9 cellular contexts compared by ENCODE assay signal in the genomic region with DNA sequence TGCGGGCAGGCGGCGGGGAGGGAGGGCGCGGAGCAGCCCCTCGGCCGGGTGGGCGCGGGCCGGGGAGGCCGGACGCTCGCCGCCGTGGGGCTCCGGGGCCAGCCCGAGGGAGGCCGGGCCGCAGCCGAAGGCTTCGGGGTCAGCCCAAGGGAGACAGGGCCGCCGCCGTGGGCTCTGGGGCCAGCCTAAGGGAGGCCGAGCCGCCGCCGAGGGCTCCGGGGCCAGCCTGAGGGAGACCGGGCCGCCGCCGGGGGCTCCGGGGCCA. TPM values are rescaled to one million over a fixed set of nuclear protein-coding genes. Genes with fewer than 3 reads are reported as not detected.
DNase-seq lines count a peak whose midpoint lies in the region; ATAC-seq, FAIRE-seq and TF ChIP-seq lines count a peak whose summit lies in the region.
"Had no signal": no experiment of that assay in that cellular context is flagged by ENCODE, and none has a peak within 500 bp of the region (broad histone marks: within the 10 kb centered on the region; RNA-seq: fewer than 3 reads in every experiment).

No MANE protein-coding gene starts in this region.

- peaks cover 6% of the 10 kb centered on the region for H3K9me1 ChIP-seq in K562 (ENCODE audit: control insufficient read depth, insufficient read depth, low read length)

- H2AFZ ChIP-seq in K562 (ENCODE audit: low read depth, low read length), result peak overlapping the region; percentile 25; the same call in 1 of the 2 replicates

- H3K4me1 ChIP-seq in K562 (replicated peaks in 1 of 2; ENCODE audit: control insufficient read depth in 2 of 2, insufficient read depth in 2 of 2, low read length in 2 of 2), result peaks cover 37 to 49% of the 10 kb centered on the region in 2 experiments
- H3K4me1 ChIP-seq in liver (ENCODE audit: control insufficient read depth in 4 of 4, insufficient read depth in 4 of 4, low read length in 3 of 4), result peaks cover 4 to 40% (median 29%) of the 10 kb centered on the region in 4 donors
- H3K4me1 ChIP-seq in upper lobe of left lung, result peaks cover 8 to 29% (median 19%) of the 10 kb centered on the region in 4 donors

- CTCF ChIA-PET in activated CD8-positive, alpha-beta memory T cell treated with anti-CD3 and anti-CD28 coated beads, Interleukin-2, amount 10 ng/mL, durations not matched to agents 7 days and 5 days (lab: Charles Lee), result interaction anchor here (1.0 to 5.9 kb wide), 3 partner anchors 23 to 130 kb away, joined by 3 to 31 read pairs (median 3); no protein-coding TSS in a partner anchor
- CTCF ChIA-PET in K562 (lab: Yijun Ruan, JAX; ENCODE audit: low intra/inter-chr PET ratio), result interaction anchor here (0.9 kb wide), 1 partner anchor 63 kb away, joined by 3 read pairs; no protein-coding TSS in a partner anchor

- H3K27me3 ChIP-seq in K562 (ENCODE audit: control insufficient read depth in 2 of 2, insufficient read depth in 2 of 2, low read length in 2 of 2) (no peaks in the 10 kb centered on the region), liver (ENCODE audit: control insufficient read depth in 4 of 4, insufficient read depth in 4 of 4, low read length in 3 of 4) (no peaks in the 10 kb centered on the region), upper lobe of left lung (no peaks in the 10 kb centered on the region)

- in situ Hi-C loops in K562 (cut with MboI), result no loop called here

- TF ChIP-seq RAD21 in K562 (CRISPR knock-in tag; conservative IDR thresholded peaks at IDR 0.05 in 1 of 2, IDR thresholded peaks at IDR 0.05 in 1 of 2), result no peak
- no peak for TF ChIP-seq RAD21 in liver (IDR thresholded peaks at IDR 0.05)

- intact Hi-C loops in K562 (cut with micrococcal nuclease), result loop anchor here (1.0 to 5.0 kb wide), 4 partner anchors 52 to 286 kb away; a partner anchor contains a TSS

- peak overlapping the region; percentile 71 for H3K4me3 Mint-ChIP-seq in activated CD8-positive, alpha-beta memory T cell treated with anti-CD3 and anti-CD28 coated beads, Interleukin-2, amount 10 ng/mL, durations not matched to agents 7 days and 5 days

- H3K4me1 Mint-ChIP-seq in activated CD8-positive, alpha-beta memory T cell treated with anti-CD3 and anti-CD28 coated beads, Interleukin-2, amount 10 ng/mL, durations not matched to agents 7 days and 5 days, result peaks cover 52% of the 10 kb centered on the region

- TF ChIP-seq CTCF in K562 (IDR thresholded peaks at IDR 0.05 in 2 of 3, conservative IDR thresholded peaks at IDR 0.05 in 1 of 3; ENCODE audit: insufficient read depth in 2 of 3, low read depth in 1 of 3, low read length in 3 of 3) (no peak), liver (IDR thresholded peaks at IDR 0.05; ENCODE audit: low read depth, low read length, missing input control) (no peak), upper lobe of left lung (IDR thresholded peaks at IDR 0.05) (no peak)

- no CpG with 5 or more reads among the region's 34 CpGs for WGBS in K562 (ENCODE audit: insufficient coverage, low coverage, missing lambda C conversion rate)
- under 1% methylated on average over 34 of the region's 34 CpGs for WGBS in liver
- no CpG with 5 or more reads among the region's 34 CpGs for WGBS in upper lobe of left lung, 2 donors

- H3K4me3 ChIP-seq in K562, result peak overlapping the region; percentile 95
- peak overlapping the region; percentile 76 to 94 (median 84) for H3K4me3 ChIP-seq in liver (ENCODE audit: low read depth in 1 of 3, low read length in 3 of 3)
- peak overlapping the region; percentile 96 to 99 (median 98) for H3K4me3 ChIP-seq in upper lobe of left lung

- H3K9ac ChIP-seq in K562 (ENCODE audit: insufficient read depth in 1 of 2, low read depth in 2 of 2, low read length in 2 of 2) (peak overlapping the region; percentile 96 to 97; a peak in 3 of 4 replicates), liver (ENCODE audit: low read depth in 1 of 2, low read length in 2 of 2) (peak overlapping the region in 1 of 2 donors; percentile 48)

- H3K36me3 Mint-ChIP-seq in activated CD8-positive, alpha-beta memory T cell treated with anti-CD3 and anti-CD28 coated beads, Interleukin-2, amount 10 ng/mL, durations not matched to agents 7 days and 5 days, result peaks cover 9% of the 10 kb centered on the region

- H3K27ac ChIP-seq in K562 (ENCODE audit: extremely low read depth, low read depth, low read length) (peak overlapping the region; percentile 97), liver (ENCODE audit: low read depth in 1 of 2, low read length in 2 of 2) (peak overlapping the region; percentile 98), upper lobe of left lung (peak overlapping the region; percentile 98 to 100 (median 100))

- no peak for TF ChIP-seq EP300 in K562 (IDR thresholded peaks at IDR 0.05; ENCODE audit: low read length)
- no peak for TF ChIP-seq EP300 in upper lobe of left lung (IDR thresholded peaks at IDR 0.05)

- H3K9me3 Mint-ChIP-seq in activated CD8-positive, alpha-beta memory T cell treated with anti-CD3 and anti-CD28 coated beads, Interleukin-2, amount 10 ng/mL, durations not matched to agents 7 days and 5 days (ENCODE audit: low read depth), result no peaks in the 10 kb centered on the region
- H3K9me3 Mint-ChIP-seq: CD14-positive monocyte had no signal

- peaks cover 49% of the 10 kb centered on the region for H3K79me2 ChIP-seq in K562 (ENCODE audit: control insufficient read depth, insufficient read depth, low read length)

- no peaks in the 10 kb centered on the region for H3K9me3 ChIP-seq in K562 (replicated peaks; ENCODE audit: control insufficient read depth, insufficient read depth, low read depth, low read length)
- H3K9me3 ChIP-seq in liver (ENCODE audit: control insufficient read depth in 4 of 4, low read length in 3 of 4), result no peaks in the 10 kb centered on the region
- no peaks in the 10 kb centered on the region for H3K9me3 ChIP-seq in upper lobe of left lung

- no peak for FAIRE-seq in K562 (lab: Jason Lieb, UNC)

- BruUV-seq in K562 (replicated peaks; lab: Mats Ljungman, UMichigan), result no TSS peak

- DNase-seq in activated CD8-positive, alpha-beta memory T cell treated with anti-CD3 and anti-CD28 coated beads, Interleukin-2, amount 10 ng/mL, durations not matched to agents 7 days and 5 days, result no peak
- no peak for DNase-seq in activated CD8-positive, alpha-beta memory T cell treated with anti-CD3 and anti-CD28 coated beads for 24 hours
- DNase-seq in K562 (ENCODE audit: extremely low read depth in 1 of 4, low spot score in 3 of 4) (no peak), upper lobe of left lung (no peak), NCI-H1694 treated with DMSO at 0.1 percent for 48 hours (lab: John Stamatoyannopoulos, UW) (no peak)
- DNase-seq in effector CD8-positive, alpha-beta T cell (lab: John Stamatoyannopoulos, UW), result no peak

- H4K20me1 ChIP-seq in K562 (replicated peaks; ENCODE audit: control insufficient read depth, insufficient read depth, low read length), result peaks cover 35% of the 10 kb centered on the region

- H3K36me3 ChIP-seq in K562 (ENCODE audit: control insufficient read depth, insufficient read depth, low read length), result peaks cover 22% of the 10 kb centered on the region
- H3K36me3 ChIP-seq in liver (ENCODE audit: control insufficient read depth in 4 of 4, insufficient read depth in 3 of 4, low read depth in 1 of 4, low read length in 3 of 4), result peaks cover 0 to 2% (median under 1%) of the 10 kb centered on the region in 4 donors
- H3K36me3 ChIP-seq in upper lobe of left lung, result peaks cover 0 to 3% (median 0%) of the 10 kb centered on the region in 4 donors

- TF ChIP-seq POLR2A in K562 (conservative IDR thresholded peaks at IDR 0.05) (no peak), upper lobe of left lung (IDR thresholded peaks at IDR 0.05) (no peak)

- POLR2A ChIA-PET in K562 (lab: Yijun Ruan, JAX), result interaction anchor here (1.0 to 5.2 kb wide), 7 partner anchors 10 to 131 kb away, joined by 3 to 30 read pairs (median 7); no protein-coding TSS in a partner anchor

- peak overlapping the region; percentile 78; the same call in 1 of the 2 replicates for H3K4me2 ChIP-seq in K562 (ENCODE audit: insufficient read depth, low read length)

- peak; percentile 17 for ATAC-seq in activated CD8-positive, alpha-beta memory T cell treated with anti-CD3 and anti-CD28 coated beads, Interleukin-2, amount 10 ng/mL, durations not matched to agents 7 days and 5 days
- ATAC-seq in K562, result no peak
- peak; percentile 27 to 49 for ATAC-seq in upper lobe of left lung (ENCODE audit: low FRiP score in 2 of 2)
- no peak for ATAC-seq in HG02970 (IDR thresholded peaks at IDR 0.05; ENCODE audit: low FRiP score, unreplicated experiment)

- no peak overlapping the region for H3K27ac Mint-ChIP-seq in activated CD8-positive, alpha-beta memory T cell treated with anti-CD3 and anti-CD28 coated beads, Interleukin-2, amount 10 ng/mL, durations not matched to agents 7 days and 5 days

- H3K27me3 Mint-ChIP-seq in activated CD8-positive, alpha-beta memory T cell treated with anti-CD3 and anti-CD28 coated beads, Interleukin-2, amount 10 ng/mL, durations not matched to agents 7 days and 5 days, result no peaks in the 10 kb centered on the region

TF ChIP-seq in K562, 482 proteins besides CTCF, POLR2A, EP300 and RAD21 (continues in another document):
- TF ChIP-seq FOXJ2 (tag; IDR thresholded peaks at IDR 0.05) (no peak), NFYB (IDR thresholded peaks at IDR 0.05; ENCODE audit: extremely low read depth, insufficient read length) (no peak)

RNA-seq across cellular contexts. Expression of a gene that starts 0.3 kb away (rescaled TPM):
- total RNA-seq in activated CD8-positive, alpha-beta memory T cell treated with anti-CD3 and anti-CD28 coated beads, Interleukin-2, amount 10 ng/mL, durations not matched to agents 7 days and 5 days, result 10 to 100 TPM; 17.5 to 19.8 TPM
- total RNA-seq in K562 (2011; cell fraction: chromatin; rRNA removed; ENCODE audit: low replicate concordance), result 83.2 and 85.7 TPM in 2 replicates
- 15.8 and 19.9 TPM in 2 replicates for total RNA-seq in K562 (2011; cell fraction: nucleolus; rRNA removed)
- total RNA-seq in K562 (2011; cell fraction: nucleoplasm; rRNA removed), result 25.1 and 27.5 TPM in 2 replicates
- total RNA-seq in K562 (2014; rRNA removed) (9.0 and 9.5 TPM in 2 replicates), K562 (2014; rRNA removed; fragmentation: Illumina TruSeq; extraction: Trizol) (16.0 and 18.7 TPM in 2 replicates), K562 (2015; rRNA removed; fragmentation: Illumina TruSeq; extraction: Trizol) (13.0 and 13.6 TPM in 2 replicates), K562 (2021) (14.7 TPM in 2 replicates), liver (10 to 100 TPM; 25.5 to 34.4 TPM), upper lobe of left lung (10 to 100 TPM; 22.6 to 45.0 (median 24.4) TPM)
- polyA plus RNA-seq in K562 (2011; rRNA removed) (17.4 and 17.9 TPM in 2 replicates), K562 (2014; fragmentation: Illumina TruSeq; extraction: Trizol) (11.8 and 13.0 TPM in 2 replicates), K562 (2014; fragmentation: Nextera tagmentation; extraction: Ambion mirVana) (1 to 10 TPM; 3.5 to 4.2 TPM), K562 (2014; rRNA removed) (10.1 and 11.9 TPM in 2 replicates), liver (10 to 100 TPM in 1 of 2 donors, 1 to 10 TPM in 1; 8.9 to 11.4 TPM)
- polyA plus RNA-seq in K562 (2011; cell fraction: cytosol; rRNA removed), result 6.1 and 8.0 TPM in 2 replicates
- polyA plus RNA-seq in K562 (2011; cell fraction: nucleus; rRNA removed), result 14.6 and 18.0 TPM in 2 replicates
- 7.9 and 12.6 TPM in 2 replicates for polyA plus RNA-seq in K562 (2012)
- 26.5 and 30.1 TPM in 2 replicates for polyA minus RNA-seq in K562 (2011; rRNA and poly(A)+ RNA removed)
- polyA minus RNA-seq in K562 (2011; cell fraction: cytosol; rRNA and poly(A)+ RNA removed), result 7.4 and 10.6 TPM in 2 replicates
- polyA minus RNA-seq in K562 (2011; cell fraction: nucleus; rRNA and poly(A)+ RNA removed), result 15.9 and 24.1 TPM in 2 replicates

Comparison
In these comparisons a context has a peak if more than half of its experiments do, and no peak if none do; other contexts are left out.
1. ATAC-seq: peak in activated CD8-positive, alpha-beta memory T cell treated with anti-CD3 and anti-CD28 coated beads, Interleukin-2, amount 10 ng/mL, durations not matched to agents 7 days and 5 days (single experiment) and upper lobe of left lung (2 of 2); none in K562 (single experiment) and HG02970 (single experiment).
2. Peak in every context shown above with its lines, with median percentiles within 50 percentile points of each other: H3K27ac ChIP-seq and H3K4me3 ChIP-seq.